8 cellular contexts compared by ENCODE assay signal in genomic region chr9:36135791-36136276, GRCh38. TPM values are rescaled to one million over a fixed set of nuclear protein-coding genes. Genes with fewer than 3 reads are reported as not detected.
DNase-seq lines count a peak whose midpoint lies in the region; ATAC-seq lines count a peak whose summit lies in the region.

No MANE protein-coding gene starts in this region.

- ATAC-seq in HG02571 (IDR thresholded peaks at IDR 0.05; ENCODE audit: unreplicated experiment) (peak; percentile 19), HG03097 (IDR thresholded peaks at IDR 0.05; ENCODE audit: low FRiP score, unreplicated experiment) (no peak), HG03175 (IDR thresholded peaks at IDR 0.05; ENCODE audit: unreplicated experiment) (no peak)
- ATAC-seq in stimulated activated naive CD8-positive, alpha-beta T cell treated with anti-CD3 and anti-CD28 coated beads, Interleukin-15, amount 100 ng/mL, for 72 hours: no peak

- no peaks in the 10 kb centered on the region for H3K27me3 Mint-ChIP-seq in activated naive CD8-positive, alpha-beta T cell
- H3K27me3 Mint-ChIP-seq in immature natural killer cell (ENCODE audit: low read depth in 3 of 3): peaks cover 2 to 9% (median 6%) of the 10 kb centered on the region in 3 donors
- peaks cover 27% of the 10 kb centered on the region for H3K27me3 Mint-ChIP-seq in stimulated activated naive CD8-positive, alpha-beta T cell treated with anti-CD3 and anti-CD28 coated beads, Interleukin-15, amount 100 ng/mL, for 72 hours

- no peaks in the 10 kb centered on the region for H3K36me3 Mint-ChIP-seq in activated naive CD8-positive, alpha-beta T cell
- no peaks in the 10 kb centered on the region for H3K36me3 Mint-ChIP-seq in immature natural killer cell

- no peak overlapping the region for H3K27ac Mint-ChIP-seq in activated naive CD8-positive, alpha-beta T cell
- peak overlapping the region; percentile 63 to 95 (median 86) for H3K27ac Mint-ChIP-seq in immature natural killer cell
- H3K27ac Mint-ChIP-seq in stimulated activated naive CD8-positive, alpha-beta T cell treated with anti-CD3 and anti-CD28 coated beads, Interleukin-15, amount 100 ng/mL, for 72 hours: no peak overlapping the region

- H3K4me3 Mint-ChIP-seq in activated naive CD8-positive, alpha-beta T cell: peak overlapping the region; percentile 79
- peak overlapping the region; percentile 76 to 84 (median 79) for H3K4me3 Mint-ChIP-seq in immature natural killer cell
- peak overlapping the region; percentile 81 to 86 for H3K4me3 Mint-ChIP-seq in stimulated activated naive CD8-positive, alpha-beta T cell treated with anti-CD3 and anti-CD28 coated beads, Interleukin-15, amount 100 ng/mL, for 72 hours

- DNase-seq in immature natural killer cell (no peak), NCI-H2029 treated with DMSO at 0.1 percent for 48 hours (lab: John Stamatoyannopoulos, UW) (no peak), NOMO-1 (lab: John Stamatoyannopoulos, UW; ENCODE audit: unreplicated experiment in 2 of 2) (no peak)
- DNase-seq in stimulated activated naive CD8-positive, alpha-beta T cell treated with anti-CD3 and anti-CD28 coated beads, Interleukin-15, amount 100 ng/mL, for 72 hours: no peak

- no peaks in the 10 kb centered on the region for H3K9me3 Mint-ChIP-seq in activated naive CD8-positive, alpha-beta T cell (ENCODE audit: low read depth)
- H3K9me3 Mint-ChIP-seq in immature natural killer cell: no peaks in the 10 kb centered on the region
- H3K9me3 Mint-ChIP-seq in stimulated activated naive CD8-positive, alpha-beta T cell treated with anti-CD3 and anti-CD28 coated beads, Interleukin-15, amount 100 ng/mL, for 72 hours: no peaks in the 10 kb centered on the region

- peaks cover 41% of the 10 kb centered on the region for H3K4me1 Mint-ChIP-seq in activated naive CD8-positive, alpha-beta T cell (ENCODE audit: low read depth)
- peaks cover 43 to 48% of the 10 kb centered on the region in 2 donors for H3K4me1 Mint-ChIP-seq in immature natural killer cell
- peaks cover 44% of the 10 kb centered on the region for H3K4me1 Mint-ChIP-seq in stimulated activated naive CD8-positive, alpha-beta T cell treated with anti-CD3 and anti-CD28 coated beads, Interleukin-15, amount 100 ng/mL, for 72 hours

RNA-seq across cellular contexts. Expression of gene GLIPR2, which starts 0.7 kb away (rescaled TPM):
- 100 to 1,000 TPM; 327 to 486 (median 374) TPM for polyA plus RNA-seq in immature natural killer cell

RNA-seq across cellular contexts. Expression of gene CCIN, which starts 33.4 kb away (rescaled TPM):
- polyA plus RNA-seq in immature natural killer cell: under 1 TPM in 1 of 3 donors, not detected in 2; 0.43 TPM

RNA-seq across cellular contexts. Expression of gene CLTA, which starts 54.9 kb away (rescaled TPM):
- 100 to 1,000 TPM in 1 of 3 donors, 10 to 100 TPM in 2; 62.2 to 121 (median 89.0) TPM for polyA plus RNA-seq in immature natural killer cell

Comparison
In these comparisons a context has a peak if more than half of its experiments do, and no peak if none do; other contexts are left out.
1. H3K27ac Mint-ChIP-seq: peak in immature natural killer cell (6 of 6); none in activated naive CD8-positive, alpha-beta T cell (single experiment) and stimulated activated naive CD8-positive, alpha-beta T cell treated with anti-CD3 and anti-CD28 coated beads, Interleukin-15, amount 100 ng/mL, for 72 hours (0 of 2).
2. Peak in every context shown above with its lines, with median percentiles within 50 percentile points of each other: H3K4me3 Mint-ChIP-seq.